In genomic region chr13:47598340-47598911, GRCh38 we compare ENCODE assay signal across 9 cellular contexts.
DNase-seq lines count a peak whose midpoint lies in the region; TF ChIP-seq lines count a peak whose summit lies in the region.
"Had no signal": no experiment of that assay in that cellular context is flagged by ENCODE, and none has a peak within 500 bp of the region (broad histone marks: within the 10 kb centered on the region; RNA-seq: fewer than 3 reads in every experiment).

No MANE protein-coding gene starts in this region.

- intact Hi-C loops in A673 (cut with micrococcal nuclease; ENCODE audit: unreplicated experiment): loop anchor here (5.0 to 10.0 kb wide), 2 partner anchors 624 to 766 kb away; no protein-coding TSS in a partner anchor
- intact Hi-C loops in Caco-2 (cut with micrococcal nuclease; ENCODE audit: unreplicated experiment): loop anchor here (1.0 kb wide), 1 partner anchor 624 kb away; no protein-coding TSS in a partner anchor
- intact Hi-C loops in posterior vena cava (cut with DNase I): no loop called here

- H3K4me3 ChIP-seq in A673 (ENCODE audit: low read depth, low read length, poor library complexity, severe bottlenecking) (no peak overlapping the region), GM06990 (replicated peaks; ENCODE audit: low read depth, low read length) (no peak overlapping the region), fibroblast of the aortic adventitia (ENCODE audit: low read depth, low read length) (no peak overlapping the region), Caco-2 (ENCODE audit: low read depth, low read length) (no peak overlapping the region)
- H3K4me3 ChIP-seq: lung had no signal

- TF ChIP-seq CTCF in A673 (conservative IDR thresholded peaks at IDR 0.05; ENCODE audit: low read depth, low read length): peak; percentile 51; the same call in 1 of the 2 replicates
- peak; percentile 20 for TF ChIP-seq CTCF in GM06990 (IDR thresholded peaks at IDR 0.05; ENCODE audit: insufficient read depth, low read length, poor library complexity, severe bottlenecking)
- peak; percentile 47 for TF ChIP-seq CTCF in fibroblast of the aortic adventitia (IDR thresholded peaks at IDR 0.05; ENCODE audit: insufficient read depth, low read length)
- peak in 1 of 2 experiments; percentile 8 for TF ChIP-seq CTCF in Caco-2 (IDR thresholded peaks at IDR 0.05; ENCODE audit: insufficient read depth in 1 of 2, low read depth in 1 of 2, low read length in 1 of 2, severe bottlenecking in 1 of 2, unreplicated experiment in 1 of 2)
- TF ChIP-seq CTCF in nephron progenitor cell (IDR thresholded peaks at IDR 0.05): no peak

- BruUV-seq in A673 (replicated peaks; lab: Mats Ljungman, UMichigan) (no TSS peak), Caco-2 (replicated peaks; lab: Mats Ljungman, UMichigan) (no TSS peak)

- CTCF ChIA-PET in A673 (lab: Charles Lee) (interaction anchor here (0.7 to 1.0 kb wide), 2 partner anchors 11 to 625 kb away, joined by 4 read pairs; no protein-coding TSS in a partner anchor), Caco-2 (lab: Charles Lee) (no interaction called here)

- POLR2A ChIA-PET in A673 (lab: Charles Lee; ENCODE audit: low non-redundant PET) (no interaction called here), Caco-2 (lab: Charles Lee) (no interaction called here)

- no peaks in the 10 kb centered on the region for H3K4me1 ChIP-seq in A673 (ENCODE audit: insufficient read depth, low read length, poor library complexity, severe bottlenecking)
- H3K4me1 ChIP-seq in Caco-2: no peaks in the 10 kb centered on the region

- H3K27ac ChIP-seq in A673 (ENCODE audit: low read depth, low read length, poor library complexity, severe bottlenecking): no peak overlapping the region

- H3K36me3 Mint-ChIP-seq in Caco-2 (ENCODE audit: insufficient read depth, unreplicated experiment): no peaks in the 10 kb centered on the region
- no peaks in the 10 kb centered on the region for H3K36me3 Mint-ChIP-seq in nephron progenitor cell (ENCODE audit: low read depth)

- peak; percentile 19 for DNase-seq in A673 (ENCODE audit: low spot score)
- DNase-seq in GM06990 (ENCODE audit: extremely low read depth, insufficient read length): no peak
- DNase-seq in RPMI7951 (ENCODE audit: low read depth): peak; percentile 9
- peak; percentile 46 for DNase-seq in fibroblast of the aortic adventitia (ENCODE audit: low read depth)
- no peak for DNase-seq in stimulated activated naive CD4-positive, alpha-beta T cell (lab: John Stamatoyannopoulos, UW)
- no peak for DNase-seq in Caco-2
- DNase-seq in nephron progenitor cell: no peak
- DNase-seq in posterior vena cava (ENCODE audit: low spot score): no peak

- H3K4me1 Mint-ChIP-seq in Caco-2 (ENCODE audit: low read depth, unreplicated experiment) (no peaks in the 10 kb centered on the region), nephron progenitor cell (no peaks in the 10 kb centered on the region)

- no peaks in the 10 kb centered on the region for H3K27me3 Mint-ChIP-seq in Caco-2 (ENCODE audit: insufficient read depth, unreplicated experiment)
- H3K27me3 Mint-ChIP-seq in nephron progenitor cell (ENCODE audit: low read depth, poor library complexity): peaks cover 4% of the 10 kb centered on the region

- peaks cover 18% of the 10 kb centered on the region for H3K27me3 ChIP-seq in A673 (replicated peaks; ENCODE audit: insufficient read depth, low read depth, low read length, poor library complexity)
- H3K27me3 ChIP-seq in GM06990 (replicated peaks; ENCODE audit: control insufficient read depth, insufficient read depth, low read length): no peaks in the 10 kb centered on the region
- H3K27me3 ChIP-seq in Caco-2 (replicated peaks; ENCODE audit: control insufficient read depth, insufficient read depth, low read length): no peaks in the 10 kb centered on the region

- H3K9me3 ChIP-seq in A673 (ENCODE audit: low read depth, low read length, poor library complexity, severe bottlenecking): no peaks in the 10 kb centered on the region
- H3K9me3 ChIP-seq in Caco-2: peaks cover 2% of the 10 kb centered on the region

- H3K36me3 ChIP-seq in A673 (ENCODE audit: insufficient read depth, low read length, poor library complexity, severe bottlenecking): no peaks in the 10 kb centered on the region
- no peaks in the 10 kb centered on the region for H3K36me3 ChIP-seq in GM06990 (ENCODE audit: control insufficient read depth, insufficient read depth, low read length)
- H3K36me3 ChIP-seq in Caco-2 (ENCODE audit: control insufficient read depth, insufficient read depth, low read length): no peaks in the 10 kb centered on the region

- H3K4me3 Mint-ChIP-seq in Caco-2 (ENCODE audit: unreplicated experiment) (no peak overlapping the region), nephron progenitor cell (no peak overlapping the region)

- H3K27ac Mint-ChIP-seq in Caco-2 (ENCODE audit: unreplicated experiment) (no peak overlapping the region), nephron progenitor cell (no peak overlapping the region)

- H3K9me3 Mint-ChIP-seq in Caco-2 (ENCODE audit: unreplicated experiment) (peaks cover 8% of the 10 kb centered on the region), nephron progenitor cell (peaks cover 21% of the 10 kb centered on the region)

Comparison
In these comparisons a context has a peak if more than half of its experiments do, and no peak if none do; other contexts are left out.
1. DNase-seq: peak in A673 (single experiment), RPMI7951 (single experiment) and fibroblast of the aortic adventitia (single experiment); none in GM06990 (single experiment), stimulated activated naive CD4-positive, alpha-beta T cell (0 of 6), Caco-2 (0 of 2), nephron progenitor cell (single experiment) and posterior vena cava (single experiment).
2. intact Hi-C loops: an anchor here in A673 (5.0 to 10.0 kb wide) and Caco-2 (1.0 kb wide); none called in posterior vena cava.